8 cellular contexts compared by ENCODE assay signal in genomic region chr17:19398301-19399181, GRCh38. TPM values are rescaled to one million over a fixed set of nuclear protein-coding genes. Genes with fewer than 3 reads are reported as not detected.
DNase-seq lines count a peak whose midpoint lies in the region; ATAC-seq, FAIRE-seq and TF ChIP-seq lines count a peak whose summit lies in the region.

No MANE protein-coding gene starts in this region.

- H3K9ac ChIP-seq in rectal smooth muscle tissue (ENCODE audit: low read length), result no peak overlapping the region

- no peak for ATAC-seq in HG02571 (IDR thresholded peaks at IDR 0.05; ENCODE audit: unreplicated experiment)

- peak overlapping the region; percentile 48 for H3K27ac ChIP-seq in HL-60 (replicated peaks)
- H3K27ac ChIP-seq in RWPE1, result peak overlapping the region; percentile 77
- H3K27ac ChIP-seq in rectal smooth muscle tissue (ENCODE audit: low read depth, low read length), result peak overlapping the region; percentile 17

- no peak overlapping the region for H3K4me3 ChIP-seq in HL-60 (replicated peaks; ENCODE audit: insufficient read depth, low read length)
- no peak overlapping the region for H3K4me3 ChIP-seq in fibroblast of the aortic adventitia (ENCODE audit: low read depth, low read length)
- no peak overlapping the region for H3K4me3 ChIP-seq in rectal smooth muscle tissue (ENCODE audit: low read length)

- POLR2A ChIA-PET in RWPE1 (lab: Yijun Ruan, JAX; ENCODE audit: low non-redundant PET), result no interaction called here

- peak in 1 of 2 experiments; percentile 39 for DNase-seq in HL-60 (ENCODE audit: low read depth in 1 of 2, low spot score in 1 of 2)
- peak; percentile 37 for DNase-seq in RWPE1 (ENCODE audit: low spot score)
- peak; percentile 49 for DNase-seq in fibroblast of the aortic adventitia (ENCODE audit: low read depth)
- no peak for DNase-seq in urothelium cell line (ENCODE audit: low spot score)
- DNase-seq in NCI-H774 (lab: John Stamatoyannopoulos, UW), result no peak
- DNase-seq in epidermal melanocyte (ENCODE audit: insufficient read length, low spot score), result no peak

- H3K36me3 ChIP-seq in rectal smooth muscle tissue (ENCODE audit: control insufficient read depth, insufficient read depth, low read length), result no peaks in the 10 kb centered on the region

- CTCF ChIA-PET in RWPE1 (lab: Yijun Ruan, JAX), result no interaction called here

- TF ChIP-seq CTCF in HL-60 (IDR thresholded peaks at IDR 0.05; ENCODE audit: insufficient read depth, low read length) (no peak), RWPE1 (conservative IDR thresholded peaks at IDR 0.05; ENCODE audit: low read depth) (no peak), fibroblast of the aortic adventitia (IDR thresholded peaks at IDR 0.05; ENCODE audit: insufficient read depth, low read length) (no peak)

- no peak for FAIRE-seq in urothelium cell line (lab: Jason Lieb, UNC)

- peaks cover 3% of the 10 kb centered on the region for H3K4me1 ChIP-seq in rectal smooth muscle tissue (ENCODE audit: control insufficient read depth, insufficient read depth, low read length)

- no peaks in the 10 kb centered on the region for H3K27me3 ChIP-seq in HL-60 (ENCODE audit: insufficient read depth, poor library complexity, severe bottlenecking)
- no peaks in the 10 kb centered on the region for H3K27me3 ChIP-seq in rectal smooth muscle tissue (ENCODE audit: control insufficient read depth, insufficient read depth, low read length)

RNA-seq across cellular contexts. Expression of gene MFAP4, which starts 11.6 kb away (rescaled TPM):
- total RNA-seq in fibroblast of the aortic adventitia (ENCODE audit: low replicate concordance), result 20.2 and 89.6 TPM in 2 replicates

RNA-seq across cellular contexts. Expression of gene RNF112, which starts 12.5 kb away (rescaled TPM):
- total RNA-seq in fibroblast of the aortic adventitia (ENCODE audit: low replicate concordance), result 0.36 and 2.3 TPM in 2 replicates

RNA-seq across cellular contexts. Expression of gene MAPK7, which starts 20.2 kb away (rescaled TPM):
- 18.0 and 24.0 TPM in 2 replicates for total RNA-seq in fibroblast of the aortic adventitia (ENCODE audit: low replicate concordance)

RNA-seq across cellular contexts. Expression of gene B9D1, which starts 36.0 kb away (rescaled TPM):
- 8.2 and 19.9 TPM in 2 replicates for total RNA-seq in fibroblast of the aortic adventitia (ENCODE audit: low replicate concordance)

Comparison
In these comparisons a context has a peak if more than half of its experiments do, and no peak if none do; other contexts are left out.
1. DNase-seq: peak in RWPE1 (single experiment) and fibroblast of the aortic adventitia (single experiment); none in urothelium cell line (single experiment), NCI-H774 (single experiment) and epidermal melanocyte (single experiment).
2. H3K27ac ChIP-seq: peak in every context shown above with its lines; median percentile 77 in RWPE1; 48 in HL-60; 17 in rectal smooth muscle tissue.